ENCODE assay signal across 23 cellular contexts in the genomic region with DNA sequence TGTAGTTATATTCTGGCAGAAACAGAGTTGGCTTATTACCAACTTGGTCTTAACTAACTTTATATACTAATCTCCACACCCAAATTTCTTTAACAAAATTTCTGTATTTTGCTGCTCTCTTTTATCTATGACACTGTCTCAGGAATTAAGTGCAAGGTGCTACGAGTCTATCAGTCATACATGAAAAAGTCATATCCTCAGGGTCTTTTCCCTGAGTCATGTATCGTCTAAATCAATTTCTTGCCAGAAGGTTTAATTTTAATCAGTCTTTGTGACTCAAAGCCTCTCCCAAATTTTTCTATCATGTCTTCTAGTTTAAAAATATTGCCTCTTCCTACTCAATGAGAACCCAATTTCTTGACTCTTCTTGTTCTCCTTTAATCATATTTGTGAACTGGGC.
"Had no signal": no experiment of that assay in that cellular context is flagged by ENCODE, and none has a peak within 500 bp of the region (broad histone marks: within the 10 kb centered on the region; RNA-seq: fewer than 3 reads in every experiment).

No MANE protein-coding gene starts in this region.

- H3K36me3 Mint-ChIP-seq: memory B cell; naive thymus-derived CD4-positive, alpha-beta T cell; natural killer cell had no signal

- DNase-seq: dermis blood vessel endothelial cell; dorsolateral prefrontal cortex; effector CD4-positive, alpha-beta T cell; effector memory CD4-positive, alpha-beta T cell; erythroblast; esophagus squamous epithelium; foreskin fibroblast; heart left ventricle; hypothalamus; left cardiac atrium; left lung; left ventricle myocardium superior; lower lobe of right lung; mesendoderm; midbrain; naive thymus-derived CD4-positive, alpha-beta T cell; natural killer cell had no signal

- H3K27ac Mint-ChIP-seq: memory B cell; naive thymus-derived CD4-positive, alpha-beta T cell; natural killer cell had no signal

- H3K4me3 ChIP-seq: coronary artery, dorsolateral prefrontal cortex, esophagus squamous epithelium, gastroesophageal sphincter, heart left ventricle, hepatocyte, left lung, lower lobe of right lung had no signal

- H3K4me1 ChIP-seq: esophagus squamous epithelium, gastroesophageal sphincter, heart left ventricle, left lung, lower lobe of right lung had no signal

- H3K4me3 Mint-ChIP-seq: memory B cell; naive thymus-derived CD4-positive, alpha-beta T cell; natural killer cell had no signal

- H3K36me3 ChIP-seq: esophagus squamous epithelium, gastroesophageal sphincter, heart left ventricle, left lung, lower lobe of right lung had no signal

- H3K27me3 ChIP-seq: dorsolateral prefrontal cortex, esophagus squamous epithelium, gastroesophageal sphincter, heart left ventricle, hepatocyte, left lung had no signal

- H3K27ac ChIP-seq: coronary artery, dorsolateral prefrontal cortex, epithelial cell of prostate, esophagus squamous epithelium, gastroesophageal sphincter, heart left ventricle, hepatocyte, left lung, lower lobe of right lung had no signal

- H3K79me2 ChIP-seq: hepatocyte had no signal

- H3K4me1 Mint-ChIP-seq: memory B cell, natural killer cell had no signal

- H3K4me2 ChIP-seq: hepatocyte had no signal

- H3K9me3 ChIP-seq: esophagus squamous epithelium, gastroesophageal sphincter, heart left ventricle, left lung, lower lobe of right lung had no signal

- ATAC-seq: esophagus mucosa; gastroesophageal sphincter; heart left ventricle; left cardiac atrium; left lung; left ventricle myocardium superior; lower lobe of right lung; naive thymus-derived CD4-positive, alpha-beta T cell; natural killer cell had no signal

- H2AFZ ChIP-seq: hepatocyte had no signal

- H3K27me3 Mint-ChIP-seq: memory B cell; naive thymus-derived CD4-positive, alpha-beta T cell had no signal
